28 cellular contexts compared by ENCODE assay signal in genomic region chr14:57150449-57150848, GRCh38.
"Had no signal": no experiment of that assay in that cellular context is flagged by ENCODE, and none has a peak within 500 bp of the region (broad histone marks: within the 10 kb centered on the region; RNA-seq: fewer than 3 reads in every experiment).

No MANE protein-coding gene starts in this region.

- ATAC-seq: effector memory CD8-positive, alpha-beta T cell; esophagus mucosa; foreskin keratinocyte; gastrocnemius medialis; gastroesophageal sphincter; heart left ventricle; heart right ventricle had no signal

- DNase-seq: colonic mucosa; cortex of kidney; dermis blood vessel endothelial cell; dorsolateral prefrontal cortex; effector CD4-positive, alpha-beta T cell; effector CD8-positive, alpha-beta T cell; effector memory CD4-positive, alpha-beta T cell; effector memory CD8-positive, alpha-beta T cell; endodermal cell; erythroblast; esophagus squamous epithelium; foreskin fibroblast; foreskin keratinocyte; foreskin melanocyte; gastrocnemius medialis; glutamatergic neuron; head of caudate nucleus; heart left ventricle; heart right ventricle had no signal

- H3K36me3 ChIP-seq: colonic mucosa, esophagus muscularis mucosa, esophagus squamous epithelium, gastrocnemius medialis, gastroesophageal sphincter, heart left ventricle, heart right ventricle had no signal

- H3K27ac ChIP-seq: colonic mucosa, coronary artery, dorsolateral prefrontal cortex, epithelial cell of prostate, esophagus muscularis mucosa, esophagus squamous epithelium, foreskin keratinocyte, gastrocnemius medialis, gastroesophageal sphincter, heart left ventricle, heart right ventricle had no signal

- H3K27me3 ChIP-seq: colonic mucosa, esophagus muscularis mucosa, esophagus squamous epithelium, foreskin keratinocyte, gastrocnemius medialis, gastroesophageal sphincter had no signal

- H3K4me3 ChIP-seq: colonic mucosa, coronary artery, dorsolateral prefrontal cortex, esophagus muscularis mucosa, esophagus squamous epithelium, gastrocnemius medialis, gastroesophageal sphincter, heart left ventricle, heart right ventricle had no signal

- FAIRE-seq: colon, endometrium, endothelial cell of umbilical vein, frontal cortex had no signal

- H3K4me1 ChIP-seq: colonic mucosa, esophagus muscularis mucosa, esophagus squamous epithelium, foreskin keratinocyte, gastrocnemius medialis, gastroesophageal sphincter, heart left ventricle, heart right ventricle had no signal

- H3K9me3 ChIP-seq: colonic mucosa, esophagus muscularis mucosa, esophagus squamous epithelium, gastrocnemius medialis, gastroesophageal sphincter, heart left ventricle, heart right ventricle had no signal
